In genomic region chr4:154760895-154761294, GRCh38 we compare ENCODE assay signal across 32 cellular contexts. TPM values are rescaled to one million over a fixed set of nuclear protein-coding genes. Genes with fewer than 3 reads are reported as not detected.
"Had no signal": no experiment of that assay in that cellular context is flagged by ENCODE, and none has a peak within 500 bp of the region (broad histone marks: within the 10 kb centered on the region; RNA-seq: fewer than 3 reads in every experiment).

No MANE protein-coding gene starts in this region.

- H3K27ac Mint-ChIP-seq: stimulated activated memory B cell treated with anti-CD40 and anti-IgM and Interleukin-4, amounts not matched to agents 10 μg/mL and 1 μg/mL and 100 μg/mL, for 72 hours; stimulated activated naive B cell treated with anti-CD40 and anti-IgM and Interleukin-4, amounts not matched to agents 10 μg/mL and 1 μg/mL and 100 μg/mL, for 72 hours; stimulated activated naive CD8-positive, alpha-beta T cell treated with anti-CD3 and anti-CD28 coated beads, Interleukin-15, amount 100 ng/mL, for 72 hours; stimulated activated naive CD8-positive, alpha-beta T cell treated with anti-CD3 and anti-CD28 coated beads, Interleukin-15, Interleukin-2, amounts not matched to agents 100 ng/mL and 50 ng/mL, for 24 hours; type B pancreatic cell had no signal

- H3K4me1 ChIP-seq: stomach, suprapubic skin, testis, thyroid gland, tibial artery, tibial nerve, transverse colon, upper lobe of left lung, upper lobe of right lung, uterus, vagina had no signal

- H3K4me3 Mint-ChIP-seq: stimulated activated memory B cell treated with anti-CD40 and anti-IgM and Interleukin-4, amounts not matched to agents 10 μg/mL and 1 μg/mL and 100 μg/mL, for 72 hours; stimulated activated naive B cell treated with anti-CD40 and anti-IgM and Interleukin-4, amounts not matched to agents 10 μg/mL and 1 μg/mL and 100 μg/mL, for 72 hours; stimulated activated naive CD8-positive, alpha-beta T cell treated with anti-CD3 and anti-CD28 coated beads, Interleukin-15, amount 100 ng/mL, for 72 hours; stimulated activated naive CD8-positive, alpha-beta T cell treated with anti-CD3 and anti-CD28 coated beads, Interleukin-15, Interleukin-2, amounts not matched to agents 100 ng/mL and 50 ng/mL, for 24 hours; type B pancreatic cell had no signal

- H3K4me3 ChIP-seq: stomach, suprapubic skin, testis, thoracic aorta, thyroid gland, tibial artery, tibial nerve, transverse colon, upper lobe of left lung, upper lobe of right lung, uterus, vagina had no signal

- H3K36me3 Mint-ChIP-seq: stimulated activated memory B cell treated with anti-CD40 and anti-IgM and Interleukin-4, amounts not matched to agents 10 μg/mL and 1 μg/mL and 100 μg/mL, for 72 hours; stimulated activated naive B cell treated with anti-CD40 and anti-IgM and Interleukin-4, amounts not matched to agents 10 μg/mL and 1 μg/mL and 100 μg/mL, for 72 hours; type B pancreatic cell had no signal

- H3K36me3 ChIP-seq: stomach, suprapubic skin, thoracic aorta, thyroid gland, tibial artery, tibial nerve, transverse colon, upper lobe of left lung, upper lobe of right lung, uterus, vagina had no signal

- ATAC-seq: stimulated activated memory B cell treated with anti-CD40 and anti-IgM and Interleukin-4, amounts not matched to agents 10 μg/mL and 1 μg/mL and 100 μg/mL, for 72 hours; stimulated activated naive B cell treated with anti-CD40 and anti-IgM and Interleukin-4, amounts not matched to agents 10 μg/mL and 1 μg/mL and 100 μg/mL, for 72 hours; stimulated activated naive CD8-positive, alpha-beta T cell treated with anti-CD3 and anti-CD28 coated beads, Interleukin-15, amount 100 ng/mL, for 72 hours; stimulated activated naive CD8-positive, alpha-beta T cell treated with anti-CD3 and anti-CD28 coated beads, Interleukin-15, Interleukin-2, amounts not matched to agents 100 U/mL and 50 U/mL, for 24 hours; upper lobe of right lung had no signal

- H3K27ac ChIP-seq: stomach, suprapubic skin, testis, thoracic aorta, thyroid gland, tibial artery, tibial nerve, transverse colon, upper lobe of left lung, upper lobe of right lung, uterus, vagina had no signal

- H3K27me3 ChIP-seq: testis, thyroid gland, tibial nerve, transverse colon, upper lobe of left lung, upper lobe of right lung, uterus, vagina had no signal

- H3K9me3 Mint-ChIP-seq: stimulated activated memory B cell treated with anti-CD40 and anti-IgM and Interleukin-4, amounts not matched to agents 10 μg/mL and 1 μg/mL and 100 μg/mL, for 72 hours; stimulated activated naive B cell treated with anti-CD40 and anti-IgM and Interleukin-4, amounts not matched to agents 10 μg/mL and 1 μg/mL and 100 μg/mL, for 72 hours; stimulated activated naive CD8-positive, alpha-beta T cell treated with anti-CD3 and anti-CD28 coated beads, Interleukin-15, amount 100 ng/mL, for 72 hours; stimulated activated naive CD8-positive, alpha-beta T cell treated with anti-CD3 and anti-CD28 coated beads, Interleukin-15, Interleukin-2, amounts not matched to agents 100 ng/mL and 50 ng/mL, for 24 hours; type B pancreatic cell had no signal

- H3K9me3 ChIP-seq: stomach, suprapubic skin, testis, thoracic aorta, thyroid gland, tibial artery, tibial nerve, transverse colon, upper lobe of left lung, upper lobe of right lung, uterus, vagina had no signal

- H3K4me1 Mint-ChIP-seq: stimulated activated memory B cell treated with anti-CD40 and anti-IgM and Interleukin-4, amounts not matched to agents 10 μg/mL and 1 μg/mL and 100 μg/mL, for 72 hours; stimulated activated naive B cell treated with anti-CD40 and anti-IgM and Interleukin-4, amounts not matched to agents 10 μg/mL and 1 μg/mL and 100 μg/mL, for 72 hours; stimulated activated naive CD8-positive, alpha-beta T cell treated with anti-CD3 and anti-CD28 coated beads, Interleukin-15, amount 100 ng/mL, for 72 hours had no signal

- FAIRE-seq: urothelium cell line had no signal

- DNase-seq: stimulated activated CD4-positive, alpha-beta T cell treated with anti-CD3 and anti-CD28 coated beads, Interleukin-2, amount 100 ng/mL, for 48 hours; stimulated activated CD4-positive, alpha-beta T cell treated with anti-CD3 and anti-CD28 coated beads, Interleukin-4, amount 100 ng/mL, for 1 hour; stimulated activated CD4-positive, alpha-beta T cell treated with anti-CD3 and anti-CD28 coated beads, Interleukin-4, amount 100 ng/mL, for 24 hours; stimulated activated CD4-positive, alpha-beta T cell treated with anti-CD3 and anti-CD28 coated beads, Interleukin-4, amount 100 ng/mL, for 4 hours; stimulated activated CD8-positive, alpha-beta memory T cell treated with anti-CD3 and anti-CD28 coated beads, Interleukin-4, amount 100 ng/mL, for 48 hours; stimulated activated naive B cell treated with anti-CD40 and anti-IgM and Interleukin-4, amounts not matched to agents 10 μg/mL and 1 μg/mL and 100 μg/mL, for 72 hours; stimulated activated naive CD4-positive, alpha-beta T cell; stimulated activated naive CD4-positive, alpha-beta T cell treated with Interleukin-2 at 50 U/mL for 16 hours; stimulated activated naive CD8-positive, alpha-beta T cell treated with anti-CD3 and anti-CD28 coated beads, Interleukin-15, amount 100 ng/mL, for 72 hours; stimulated activated naive CD8-positive, alpha-beta T cell treated with anti-CD3 and anti-CD28 coated beads, Interleukin-15, Interleukin-2, amounts not matched to agents 100 U/mL and 50 U/mL, for 24 hours; stomach; substantia nigra; testis; thyroid gland; tibial artery; transverse colon; trophoblast cell; upper lobe of left lung; upper lobe of right lung; uterus had no signal

RNA-seq across cellular contexts. Expression of gene LRAT, which starts 17.1 kb away (rescaled TPM):
- total RNA-seq: subcutaneous adipose tissue, thoracic aorta, vagina had no signal

RNA-seq across cellular contexts. Expression of gene RBM46, which starts 20.2 kb away (rescaled TPM):
- total RNA-seq: stomach, subcutaneous adipose tissue, suprapubic skin, temporal lobe, thoracic aorta, transverse colon, upper lobe of left lung, upper lobe of right lung, ureter, urinary bladder, vagina had no signal
- polyA plus RNA-seq: stomach, urinary bladder had no signal
